ENCODE assay signal across 9 cellular contexts in genomic region chr1:225811622-225812487, GRCh38. TPM values are rescaled to one million over a fixed set of nuclear protein-coding genes. Genes with fewer than 3 reads are reported as not detected.
DNase-seq lines count a peak whose midpoint lies in the region; ATAC-seq and TF ChIP-seq lines count a peak whose summit lies in the region.
"Had no signal": no experiment of that assay in that cellular context is flagged by ENCODE, and none has a peak within 500 bp of the region (broad histone marks: within the 10 kb centered on the region; RNA-seq: fewer than 3 reads in every experiment).

No MANE protein-coding gene starts in this region.

- no peaks in the 10 kb centered on the region for H4K20me1 ChIP-seq in OCI-LY7 (ENCODE audit: insufficient read depth, low read length)

- POLR2A ChIA-PET in OCI-LY7 (lab: Charles Lee): interaction anchor here (0.6 kb wide), 1 partner anchor 195 kb away, joined by 3 read pairs; no protein-coding TSS in a partner anchor

- ATAC-seq in sciatic nerve (no peak), HG02884 (IDR thresholded peaks at IDR 0.05; ENCODE audit: unreplicated experiment) (no peak)

- H3K4me3 ChIP-seq in OCI-LY7 (ENCODE audit: low read depth, low read length, poor library complexity, severe bottlenecking): no peak overlapping the region
- H3K4me3 ChIP-seq in foreskin fibroblast (ENCODE audit: low read depth in 1 of 2, low read length in 2 of 2): peak overlapping the region in 1 of 2 donors; percentile 62

- intact Hi-C loops in OCI-LY7 (cut with micrococcal nuclease; ENCODE audit: unreplicated experiment) (no loop called here), sciatic nerve (cut with DNase I) (no loop called here)

- H3K9me2 ChIP-seq in OCI-LY7 (ENCODE audit: insufficient read depth, low read length): no peaks in the 10 kb centered on the region

- no peak overlapping the region for H2AFZ ChIP-seq in OCI-LY7 (ENCODE audit: low read length)

- TF ChIP-seq CTCF in OCI-LY7 (conservative IDR thresholded peaks at IDR 0.05; ENCODE audit: low read length) (peak; percentile 65), foreskin fibroblast (IDR thresholded peaks at IDR 0.05; ENCODE audit: low read depth, low read length) (peak; percentile 27)

- H3K9me3 ChIP-seq in ES-I3 (ENCODE audit: control insufficient read depth, insufficient read depth, low read length): no peaks in the 10 kb centered on the region
- no peaks in the 10 kb centered on the region for H3K9me3 ChIP-seq in OCI-LY7 (ENCODE audit: low read length)

- H3K79me2 ChIP-seq in OCI-LY7 (ENCODE audit: insufficient read depth, low read depth, low read length): no peaks in the 10 kb centered on the region

- peaks cover 33% of the 10 kb centered on the region for H3K4me1 ChIP-seq in ES-I3 (ENCODE audit: insufficient read depth, low read length)
- no peaks in the 10 kb centered on the region for H3K4me1 ChIP-seq in OCI-LY7 (ENCODE audit: insufficient read depth, low read length, poor library complexity, severe bottlenecking)

- no peak overlapping the region for H3K4me2 ChIP-seq in OCI-LY7 (ENCODE audit: low read length)

- CTCF ChIA-PET in OCI-LY7 (lab: Charles Lee; ENCODE audit: unreplicated experiment): no interaction called here

- no peak for DNase-seq in OCI-LY7 (ENCODE audit: low spot score)
- DNase-seq in foreskin fibroblast: peak in 1 of 2 donors; percentile 24
- DNase-seq in sciatic nerve (ENCODE audit: low spot score): peak; percentile 69
- DNase-seq in putamen (ENCODE audit: low spot score): no peak
- no peak for DNase-seq in NCI-H1930 (lab: John Stamatoyannopoulos, UW)
- no peak for DNase-seq in activated CD4-positive, alpha-beta T cell treated with anti-CD3 and anti-CD28 coated beads, Interleukin-2, amount 50 U/mL, for 4 hours
- DNase-seq: GOT3 had no signal

- no TSS peak for BruUV-seq in OCI-LY7 (replicated peaks; lab: Mats Ljungman, UMichigan)

- no peaks in the 10 kb centered on the region; the same call in 1 of the 2 replicates for H3K36me3 ChIP-seq in ES-I3 (ENCODE audit: insufficient read depth, low read length)
- no peaks in the 10 kb centered on the region for H3K36me3 ChIP-seq in OCI-LY7 (ENCODE audit: insufficient read depth, low read length)

- no peak overlapping the region for H3K27ac ChIP-seq in OCI-LY7 (ENCODE audit: low read depth, low read length, poor library complexity, severe bottlenecking)

- peak overlapping the region; percentile 55 for H3K9ac ChIP-seq in ES-I3 (ENCODE audit: low read depth, low read length)

RNA-seq across cellular contexts. Expression of gene EPHX1, which starts 1.9 kb away (rescaled TPM):
- total RNA-seq in OCI-LY7 (2014; rRNA removed; shearing (Covaris generic)): 0.41 and 0.44 TPM in 2 replicates
- total RNA-seq in OCI-LY7 (2022): 0.89 and 1.3 TPM in 2 replicates
- 232 TPM for total RNA-seq in sciatic nerve

RNA-seq across cellular contexts. Expression of gene SRP9, which starts 34.2 kb away (rescaled TPM):
- 182 and 221 TPM in 2 replicates for total RNA-seq in OCI-LY7 (2014; rRNA removed; shearing (Covaris generic))
- total RNA-seq in OCI-LY7 (2022) (302 and 306 TPM in 2 replicates), sciatic nerve (151 TPM)

Comparison
In these comparisons a context has a peak if more than half of its experiments do, and no peak if none do; other contexts are left out.
1. RNA of gene EPHX1, which starts 1.9 kb away (total RNA-seq): 232 TPM in sciatic nerve (single experiment); 0.41 to 1.3 TPM in OCI-LY7; every median in the first group is over 100 times any median in the second.